20 cellular contexts compared by ENCODE assay signal in the genomic region with DNA sequence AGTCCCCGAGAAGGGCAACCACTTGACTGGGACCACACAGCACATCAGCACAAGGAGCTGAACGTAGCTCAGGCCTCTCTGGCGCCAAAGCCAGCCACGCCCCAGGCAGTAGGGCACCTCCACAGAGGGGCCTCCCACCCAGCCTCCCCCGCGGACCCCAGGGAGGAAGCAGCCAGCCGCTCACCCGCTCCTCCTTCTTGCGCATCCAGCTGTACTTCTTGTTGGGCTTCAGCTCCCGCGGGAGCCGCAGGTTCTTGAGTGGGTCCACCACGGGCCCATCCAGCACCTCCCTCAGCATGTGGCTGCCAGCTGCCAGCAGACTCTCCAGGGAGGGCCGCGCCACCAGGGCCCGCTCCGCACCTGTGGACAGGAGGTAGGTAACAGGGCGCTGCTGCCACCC.
"Had no signal": no experiment of that assay in that cellular context is flagged by ENCODE, and none has a peak within 500 bp of the region (broad histone marks: within the 10 kb centered on the region; RNA-seq: fewer than 3 reads in every experiment).

No MANE protein-coding gene starts in this region.

- H3K9me3 Mint-ChIP-seq: naive thymus-derived CD4-positive, alpha-beta T cell; nephron progenitor cell; stimulated activated naive B cell treated with anti-CD40 and anti-IgM and Interleukin-4, amounts not matched to agents 10 μg/mL and 1 μg/mL and 100 μg/mL, for 72 hours; stimulated activated naive CD8-positive, alpha-beta T cell treated with anti-CD3 and anti-CD28 coated beads, Interleukin-15, amount 100 ng/mL, for 72 hours had no signal

- H3K27me3 Mint-ChIP-seq: naive thymus-derived CD4-positive, alpha-beta T cell; stimulated activated naive B cell treated with anti-CD40 and anti-IgM and Interleukin-4, amounts not matched to agents 10 μg/mL and 1 μg/mL and 100 μg/mL, for 72 hours; stimulated activated naive CD8-positive, alpha-beta T cell treated with anti-CD3 and anti-CD28 coated beads, Interleukin-15, amount 100 ng/mL, for 72 hours had no signal

- H3K9me3 ChIP-seq: gastrocnemius medialis, heart right ventricle, neutrophil, right atrium auricular region, testis, tibial nerve had no signal

- H3K4me3 Mint-ChIP-seq: naive thymus-derived CD4-positive, alpha-beta T cell; nephron progenitor cell; stimulated activated naive B cell treated with anti-CD40 and anti-IgM and Interleukin-4, amounts not matched to agents 10 μg/mL and 1 μg/mL and 100 μg/mL, for 72 hours; stimulated activated naive CD8-positive, alpha-beta T cell treated with anti-CD3 and anti-CD28 coated beads, Interleukin-15, amount 100 ng/mL, for 72 hours had no signal

- H3K4me3 ChIP-seq: coronary artery, dorsolateral prefrontal cortex, gastrocnemius medialis, heart right ventricle, right atrium auricular region, smooth muscle cell, testis, tibial nerve had no signal

- H3K4me2 ChIP-seq: smooth muscle cell had no signal

- DNase-seq: dorsolateral prefrontal cortex; effector CD8-positive, alpha-beta T cell; gastrocnemius medialis; heart right ventricle; hypothalamus; kidney glomerular epithelial cell; mesendoderm; naive thymus-derived CD4-positive, alpha-beta T cell; nephron progenitor cell; posterior cingulate gyrus; stimulated activated CD4-positive, alpha-beta T cell treated with anti-CD3 and anti-CD28 coated beads, Interleukin-4, amount 100 ng/mL, for 24 hours; stimulated activated naive B cell treated with anti-CD40 and anti-IgM and Interleukin-4, amounts not matched to agents 10 μg/mL and 1 μg/mL and 100 μg/mL, for 72 hours; stimulated activated naive CD8-positive, alpha-beta T cell treated with anti-CD3 and anti-CD28 coated beads, Interleukin-15, amount 100 ng/mL, for 72 hours; testis had no signal

- H3K27ac Mint-ChIP-seq: naive thymus-derived CD4-positive, alpha-beta T cell; nephron progenitor cell; stimulated activated naive B cell treated with anti-CD40 and anti-IgM and Interleukin-4, amounts not matched to agents 10 μg/mL and 1 μg/mL and 100 μg/mL, for 72 hours had no signal

- H3K27ac ChIP-seq: coronary artery, gastrocnemius medialis, heart right ventricle, neutrophil, right atrium auricular region, testis, tibial nerve had no signal

- H3K27me3 ChIP-seq: dorsolateral prefrontal cortex, gastrocnemius medialis, heart right ventricle, neutrophil, right atrium auricular region, testis, tibial nerve had no signal

- ATAC-seq: esophagus mucosa; gastrocnemius medialis; heart right ventricle; naive thymus-derived CD4-positive, alpha-beta T cell; stimulated activated naive B cell treated with anti-CD40 and anti-IgM and Interleukin-4, amounts not matched to agents 10 μg/mL and 1 μg/mL and 100 μg/mL, for 72 hours; stimulated activated naive CD8-positive, alpha-beta T cell treated with anti-CD3 and anti-CD28 coated beads, Interleukin-15, amount 100 ng/mL, for 72 hours had no signal
